15 cellular contexts compared by ENCODE assay signal in genomic region chr6:90859056-90859455, GRCh38.
A peak's percentile ranks its signal among the peaks of the same experiment; 100 is the strongest.
DNase-seq lines count a peak whose midpoint lies in the region; ATAC-seq and TF ChIP-seq lines count a peak whose summit lies in the region.
"Had no signal": no experiment of that assay in that cellular context is flagged by ENCODE, and none has a peak within 500 bp of the region (broad histone marks: within the 10 kb centered on the region; RNA-seq: fewer than 3 reads in every experiment).

No MANE protein-coding gene starts in this region.

- TF ChIP-seq EP300 in gastroesophageal sphincter (IDR thresholded peaks at IDR 0.05) = no peak

- no peak overlapping the region for H3K9ac ChIP-seq in smooth muscle cell (ENCODE audit: low read depth)
- H3K9ac ChIP-seq: GM23248 had no signal

- peak overlapping the region; percentile 64 for H2AFZ ChIP-seq in smooth muscle cell (ENCODE audit: low read depth)
- H2AFZ ChIP-seq: GM23248 had no signal

- H3K4me3 ChIP-seq in smooth muscle cell (no peak overlapping the region), gastroesophageal sphincter (no peak overlapping the region)
- H3K4me3 ChIP-seq: GM23248, SJCRH30 had no signal

- ATAC-seq in gastroesophageal sphincter (no peak), HG03469 (IDR thresholded peaks at IDR 0.05; ENCODE audit: unreplicated experiment) (no peak)

- H3K27me3 ChIP-seq in smooth muscle cell (ENCODE audit: low read depth) (no peaks in the 10 kb centered on the region), gastroesophageal sphincter (no peaks in the 10 kb centered on the region)
- H3K27me3 ChIP-seq: SJCRH30 had no signal

- H3K27ac ChIP-seq in smooth muscle cell (ENCODE audit: low read depth) (peak overlapping the region; percentile 12), gastroesophageal sphincter (no peak overlapping the region)
- H3K27ac ChIP-seq: GM23248, RWPE1, SJCRH30 had no signal

- H3K36me3 ChIP-seq in smooth muscle cell (ENCODE audit: low read depth) (no peaks in the 10 kb centered on the region), gastroesophageal sphincter (no peaks in the 10 kb centered on the region)
- H3K36me3 ChIP-seq: SJCRH30 had no signal

- no peaks in the 10 kb centered on the region for H4K20me1 ChIP-seq in smooth muscle cell (ENCODE audit: low read depth)

- no peaks in the 10 kb centered on the region for H3K4me1 ChIP-seq in smooth muscle cell (ENCODE audit: low read depth)
- peaks cover 0 to 6% (median 0%) of the 10 kb centered on the region in 3 donors for H3K4me1 ChIP-seq in gastroesophageal sphincter
- H3K4me1 ChIP-seq: SJCRH30 had no signal

- DNase-seq in GM04503 (ENCODE audit: low read depth) (peak; percentile 11), LHCN-M2 (ENCODE audit: low read depth) (peak; percentile 6), islet precursor cell (peak; percentile 74), smooth muscle cell (lab: John Stamatoyannopoulos, UW; ENCODE audit: unreplicated experiment) (no peak), NCI-H2081 (lab: John Stamatoyannopoulos, UW) (no peak)
- DNase-seq: CD4-positive, alpha-beta memory T cell; DMS79 treated with DMSO at 0.1 percent for 48 hours; GM23248; MV-4-11; NCI-H187 treated with DMSO at 0.1 percent for 48 hours; NCI-H446 had no signal

- H3K4me2 ChIP-seq in smooth muscle cell = peak overlapping the region; percentile 35

- no peak for TF ChIP-seq POLR2A in gastroesophageal sphincter (IDR thresholded peaks at IDR 0.05)

- H3K9me3 ChIP-seq in smooth muscle cell (replicated peaks; ENCODE audit: low read depth) (no peaks in the 10 kb centered on the region), gastroesophageal sphincter (no peaks in the 10 kb centered on the region)
- H3K9me3 ChIP-seq: SJCRH30 had no signal

- H3F3A ChIP-seq in smooth muscle cell (ENCODE audit: low read depth) = no peaks in the 10 kb centered on the region

- H3K79me2 ChIP-seq in smooth muscle cell (ENCODE audit: low read depth) = no peaks in the 10 kb centered on the region

- WGBS in smooth muscle cell (ENCODE audit: low lambda C conversion rate) = 24% methylated on average over 7 of the region's 7 CpGs
- 31 to 43% methylated on average over 4 to 5 of the region's 7 CpGs for WGBS in gastroesophageal sphincter (ENCODE audit: low coverage in 1 of 2), 2 donors

- TF ChIP-seq CTCF in smooth muscle cell (IDR thresholded peaks at IDR 0.05; ENCODE audit: borderline replicate concordance, insufficient read depth, poor library complexity, severe bottlenecking) (no peak), gastroesophageal sphincter (IDR thresholded peaks at IDR 0.05) (no peak)

Comparison
In these comparisons a context has a peak if more than half of its experiments do, and no peak if none do; other contexts are left out.
1. DNase-seq: peak in GM04503 (single experiment), LHCN-M2 (single experiment) and islet precursor cell (single experiment); none in smooth muscle cell (single experiment) and NCI-H2081 (0 of 2).